9 cellular contexts compared by ENCODE assay signal in genomic region chr18:7872569-7872968, GRCh38.
DNase-seq lines count a peak whose midpoint lies in the region; ATAC-seq, FAIRE-seq and TF ChIP-seq lines count a peak whose summit lies in the region.
"Had no signal": no experiment of that assay in that cellular context is flagged by ENCODE, and none has a peak within 500 bp of the region (broad histone marks: within the 10 kb centered on the region; RNA-seq: fewer than 3 reads in every experiment).

No MANE protein-coding gene starts in this region.

- H3K4me3 ChIP-seq in fibroblast of mammary gland (ENCODE audit: control insufficient read depth, low read depth, low read length), result no peak overlapping the region
- no peak overlapping the region for H3K4me3 ChIP-seq in psoas muscle

- peaks cover 35% of the 10 kb centered on the region for H3K4me1 ChIP-seq in psoas muscle

- peak; percentile 83 for FAIRE-seq in H54 (lab: Jason Lieb, UNC)

- DNase-seq in H54 (ENCODE audit: insufficient read length, low spot score) (peak; percentile 5), NCI-H510A (lab: John Stamatoyannopoulos, UW) (peak; percentile 69), fibroblast of mammary gland (ENCODE audit: low read depth) (peak; percentile 93), psoas muscle (no peak), GM20000 (ENCODE audit: low spot score) (no peak), SKM-1 (lab: John Stamatoyannopoulos, UW; ENCODE audit: unreplicated experiment) (no peak)
- no peak for DNase-seq in effector CD8-positive, alpha-beta T cell (lab: John Stamatoyannopoulos, UW)
- DNase-seq: activated CD4-positive, alpha-beta T cell treated with anti-CD3 and anti-CD28 coated beads for 4 hours had no signal

- intact Hi-C loops in psoas muscle (cut with DNase I), result loop anchor here in 1 of 2 donors (5.0 kb wide), 1 partner anchor 55 kb away; no protein-coding TSS in a partner anchor

- no peaks in the 10 kb centered on the region for H3K36me3 ChIP-seq in psoas muscle (ENCODE audit: insufficient read depth in 1 of 2, low read depth in 1 of 2)

- ATAC-seq in psoas muscle (peak; percentile 79 to 90 (median 83)), GM18861 (IDR thresholded peaks at IDR 0.05; ENCODE audit: unreplicated experiment) (no peak)

- H3K27me3 ChIP-seq in psoas muscle (ENCODE audit: insufficient read depth in 3 of 3, low read length in 2 of 3), result no peaks in the 10 kb centered on the region

- TF ChIP-seq POLR2A in H54 (IDR thresholded peaks at IDR 0.05; ENCODE audit: low read depth, low read length), result no peak

- TF ChIP-seq CTCF in fibroblast of mammary gland (conservative IDR thresholded peaks at IDR 0.05; ENCODE audit: control insufficient read depth, insufficient read depth, low read depth, low read length), result peak; percentile 48
- TF ChIP-seq CTCF in psoas muscle (IDR thresholded peaks at IDR 0.05), result peak; percentile 27
- TF ChIP-seq CTCF in GM20000 (IDR thresholded peaks at IDR 0.05; ENCODE audit: extremely low read depth, missing control alignments), result no peak

- no peak overlapping the region for H3K27ac ChIP-seq in psoas muscle

- no peaks in the 10 kb centered on the region for H3K9me3 ChIP-seq in psoas muscle

- WGBS in psoas muscle, 3 donors, result 49 to 56% (median 53%) methylated on average over 3 of the region's 3 CpGs

Comparison
In these comparisons a context has a peak if more than half of its experiments do, and no peak if none do; other contexts are left out.
1. DNase-seq: peak in H54 (single experiment), NCI-H510A (single experiment) and fibroblast of mammary gland (single experiment); none in psoas muscle (0 of 2), GM20000 (single experiment), SKM-1 (single experiment) and effector CD8-positive, alpha-beta T cell (single experiment).